ENCODE assay signal across 8 cellular contexts in the genomic region with DNA sequence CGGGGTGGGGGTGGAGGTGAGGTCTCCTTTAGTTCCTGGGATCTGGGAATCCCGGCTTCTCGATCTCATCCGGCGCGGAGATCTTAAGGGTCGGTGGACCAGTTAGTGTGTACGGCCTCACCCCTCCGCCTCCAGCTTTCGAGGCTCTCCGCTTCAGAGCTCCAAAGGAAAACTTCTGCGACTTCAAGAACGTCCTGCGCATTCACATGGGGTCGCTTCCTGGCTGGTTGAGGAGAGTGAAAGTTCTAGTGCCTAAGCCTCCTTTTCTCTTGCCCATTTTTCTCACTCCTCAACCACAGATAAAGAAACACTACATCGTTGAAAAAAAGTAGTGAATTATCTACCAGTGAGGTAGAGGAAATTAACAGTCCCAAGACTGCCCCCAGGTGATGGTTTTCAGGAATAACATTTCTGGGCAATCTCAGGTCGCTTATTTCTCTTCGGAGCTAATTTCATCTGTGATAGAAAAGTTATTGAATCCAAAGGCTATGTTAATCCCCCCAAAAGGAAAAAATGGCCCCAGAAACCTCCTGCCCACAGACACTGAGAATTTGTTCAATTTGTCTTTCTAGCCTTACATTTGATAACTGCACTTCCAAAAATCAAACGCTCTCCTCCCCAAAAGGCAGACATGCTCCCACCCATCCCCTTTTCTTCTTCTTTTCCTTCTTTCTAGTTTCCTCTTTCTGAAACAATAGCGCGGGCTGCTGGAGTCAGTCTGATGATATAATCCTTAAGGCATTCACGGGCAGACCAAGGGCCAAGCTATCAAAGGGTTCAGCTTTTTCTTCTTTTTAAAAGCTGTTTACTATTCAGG. TPM values are rescaled to one million over a fixed set of nuclear protein-coding genes. Genes with fewer than 3 reads are reported as not detected.
DNase-seq lines count a peak whose midpoint lies in the region; ATAC-seq and TF ChIP-seq lines count a peak whose summit lies in the region.

No MANE protein-coding gene starts in this region.

- no peaks in the 10 kb centered on the region for H3K9me3 ChIP-seq in fibroblast of lung (ENCODE audit: control insufficient read depth, insufficient read depth, low read depth, low read length)

- no peaks in the 10 kb centered on the region for H4K20me1 ChIP-seq in fibroblast of lung (ENCODE audit: control insufficient read depth, extremely low read depth, insufficient read depth, low read length)

- H3K4me3 ChIP-seq in fibroblast of lung (replicated peaks in 1 of 4; ENCODE audit: control extremely low read depth in 1 of 4, insufficient read depth in 1 of 4, low read depth in 3 of 4, low read length in 4 of 4), result peak overlapping the region; percentile 33 to 46 (median 44)

- peaks cover 2% of the 10 kb centered on the region for H3K36me3 Mint-ChIP-seq in T-helper 2 cell treated with Interferon-gamma antibody and Interleukin-4, amounts not matched to agents 5 μg/mL and 100 μg/mL, for 36 hours (ENCODE audit: low read depth)
- no peaks in the 10 kb centered on the region for H3K36me3 Mint-ChIP-seq in nephron (ENCODE audit: low read depth)

- peak; percentile 61 to 66 for TF ChIP-seq CTCF in fibroblast of lung (conservative IDR thresholded peaks at IDR 0.05 in 1 of 2, IDR thresholded peaks at IDR 0.05 in 1 of 2; ENCODE audit: low read depth in 1 of 2, low read length in 2 of 2)
- peak; percentile 60 to 77 (median 64) for TF ChIP-seq CTCF in nephron (IDR thresholded peaks at IDR 0.05; ENCODE audit: unreplicated experiment in 3 of 3)

- peaks cover 2% of the 10 kb centered on the region for H3K4me1 ChIP-seq in fibroblast of lung (ENCODE audit: control insufficient read depth, extremely low read depth, insufficient read depth, low read length)

- DNase-seq in DMS114 treated with DMSO at 0.1 percent for 48 hours (lab: John Stamatoyannopoulos, UW; ENCODE audit: unreplicated experiment) (peak; percentile 46), M059J (ENCODE audit: low read depth) (peak; percentile 73), fibroblast of lung (ENCODE audit: low read depth in 2 of 2) (peak; percentile 47 to 74), epidermal melanocyte (ENCODE audit: insufficient read length, low spot score) (no peak)
- no peak for DNase-seq in T-helper 2 cell treated with Interferon-gamma antibody and Interleukin-4, amounts not matched to agents 5 μg/mL and 100 μg/mL, for 36 hours (ENCODE audit: low spot score)

- ATAC-seq in GM19438 (IDR thresholded peaks at IDR 0.05; ENCODE audit: low read depth, unreplicated experiment), result peak; percentile 70
- ATAC-seq in HG03159 (IDR thresholded peaks at IDR 0.05; ENCODE audit: unreplicated experiment), result no peak

- peak overlapping the region; percentile 22 for H3K4me3 Mint-ChIP-seq in T-helper 2 cell treated with Interferon-gamma antibody and Interleukin-4, amounts not matched to agents 5 μg/mL and 100 μg/mL, for 36 hours
- H3K4me3 Mint-ChIP-seq in nephron, result peak overlapping the region; percentile 64 to 85 (median 69)

- no peaks in the 10 kb centered on the region for H3K9me3 Mint-ChIP-seq in T-helper 2 cell treated with Interferon-gamma antibody and Interleukin-4, amounts not matched to agents 5 μg/mL and 100 μg/mL, for 36 hours
- H3K9me3 Mint-ChIP-seq in nephron, result peaks cover 11% of the 10 kb centered on the region

- no peaks in the 10 kb centered on the region for H3K79me2 ChIP-seq in fibroblast of lung (ENCODE audit: control insufficient read depth, insufficient read depth, low read length)

- H3K4me2 ChIP-seq in fibroblast of lung (ENCODE audit: extremely low read depth, insufficient read depth, low read length), result peak overlapping the region; percentile 85

- peaks cover 70% of the 10 kb centered on the region for H3K27me3 Mint-ChIP-seq in T-helper 2 cell treated with Interferon-gamma antibody and Interleukin-4, amounts not matched to agents 5 μg/mL and 100 μg/mL, for 36 hours (ENCODE audit: low read depth)
- H3K27me3 Mint-ChIP-seq in nephron (ENCODE audit: low read depth), result peaks cover 51% of the 10 kb centered on the region

- H3K36me3 ChIP-seq in fibroblast of lung (ENCODE audit: control insufficient read depth, insufficient read depth, low read length), result no peaks in the 10 kb centered on the region

- H3K27me3 ChIP-seq in fibroblast of lung (ENCODE audit: control insufficient read depth, insufficient read depth, low read length), result peaks cover 46% of the 10 kb centered on the region

- peaks cover 3% of the 10 kb centered on the region for H3K4me1 Mint-ChIP-seq in T-helper 2 cell treated with Interferon-gamma antibody and Interleukin-4, amounts not matched to agents 5 μg/mL and 100 μg/mL, for 36 hours (ENCODE audit: low read depth)
- H3K4me1 Mint-ChIP-seq in nephron, result peaks cover 14% of the 10 kb centered on the region

- no peak overlapping the region for H3K27ac ChIP-seq in fibroblast of lung (ENCODE audit: insufficient read depth, low read length)

- peak overlapping the region; percentile 55 for H2AFZ ChIP-seq in fibroblast of lung (ENCODE audit: low read length)

- H3K27ac Mint-ChIP-seq in T-helper 2 cell treated with Interferon-gamma antibody and Interleukin-4, amounts not matched to agents 5 μg/mL and 100 μg/mL, for 36 hours, result peak overlapping the region; percentile 73
- peak overlapping the region; percentile 19 to 67 (median 63) for H3K27ac Mint-ChIP-seq in nephron

- H3K9ac ChIP-seq in fibroblast of lung (ENCODE audit: insufficient read depth, low read length), result no peak overlapping the region

RNA-seq across cellular contexts. Expression of a gene that starts 20.5 kb away (rescaled TPM):
- 1.5 and 2.9 TPM in 2 replicates for total RNA-seq in M059J (2014; rRNA removed; shearing (Covaris generic))
- total RNA-seq in fibroblast of lung, result 0.26 and 0.99 TPM in 2 replicates
- 0.30 and 0.50 TPM in 2 replicates for polyA plus RNA-seq in fibroblast of lung
- 0.21 and 0.27 TPM in 2 replicates for polyA plus RNA-seq in fibroblast of lung (2012)
- 0.19 TPM in 1 of 2 replicates, not detected in the other for polyA minus RNA-seq in fibroblast of lung (ENCODE audit: low replicate concordance)

Comparison
In these comparisons a context has a peak if more than half of its experiments do, and no peak if none do; other contexts are left out.
1. DNase-seq: peak in DMS114 treated with DMSO at 0.1 percent for 48 hours (single experiment), M059J (single experiment) and fibroblast of lung (2 of 2); none in T-helper 2 cell treated with Interferon-gamma antibody and Interleukin-4, amounts not matched to agents 5 μg/mL and 100 μg/mL, for 36 hours (single experiment) and epidermal melanocyte (single experiment).